In the genomic region with DNA sequence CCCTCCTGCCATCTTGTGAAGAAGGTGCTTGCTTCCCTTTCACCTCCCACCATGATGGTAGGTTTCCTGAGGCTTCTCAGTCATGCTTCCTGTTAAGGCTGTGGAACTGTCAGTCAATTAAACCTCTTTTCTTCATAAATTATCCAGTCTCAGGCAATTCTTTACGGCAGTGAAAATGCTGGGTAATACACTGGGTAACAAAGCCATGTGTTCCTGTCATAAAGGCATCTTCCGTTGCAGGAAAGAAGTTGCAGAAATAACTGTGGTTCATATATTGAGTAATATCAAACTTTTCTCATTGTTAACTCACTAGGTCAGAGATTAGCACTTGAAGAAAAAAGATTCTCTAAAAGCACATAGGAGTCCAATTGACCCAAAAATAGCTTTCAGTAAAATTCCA, we compare ENCODE assay signal across 18 cellular contexts.
"Had no signal": no experiment of that assay in that cellular context is flagged by ENCODE, and none has a peak within 500 bp of the region (broad histone marks: within the 10 kb centered on the region; RNA-seq: fewer than 3 reads in every experiment).

No MANE protein-coding gene starts in this region.

- DNase-seq: colonic mucosa; dermis blood vessel endothelial cell; esophagus squamous epithelium; foreskin keratinocyte; immature natural killer cell; left lung; mesenchymal stem cell; midbrain; nucleus accumbens; ovary; stimulated activated CD4-positive, alpha-beta T cell treated with anti-CD3 and anti-CD28 coated beads, Interleukin-4, amount 100 ng/mL, for 1 hour; stimulated activated CD8-positive, alpha-beta memory T cell treated with anti-CD3 and anti-CD28 coated beads, Interleukin-4, amount 100 ng/mL, for 48 hours; stimulated activated naive CD8-positive, alpha-beta T cell treated with anti-CD3 and anti-CD28 coated beads, Interleukin-15, Interleukin-2, amounts not matched to agents 100 U/mL and 50 U/mL, for 24 hours; tibial artery; upper lobe of left lung had no signal

- H3K4me1 Mint-ChIP-seq: immature natural killer cell; neural progenitor cell; stimulated activated effector memory CD8-positive, alpha-beta T cell treated with anti-CD3 and anti-CD28 coated beads, Interleukin-12 subunit alpha, Interleukin-12 subunit beta, amount 100 ng/mL, for 72 hours had no signal

- H3K36me3 Mint-ChIP-seq: natural killer cell treated with Interleukin-12 subunit alpha and Interleukin-12 subunit beta and Interleukin-15 and Interleukin-18, amount 100 ng/mL, for 72 hours; neural progenitor cell; stimulated activated effector memory CD8-positive, alpha-beta T cell treated with anti-CD3 and anti-CD28 coated beads, Interleukin-12 subunit alpha, Interleukin-12 subunit beta, amount 100 ng/mL, for 72 hours had no signal

- H3K9me3 Mint-ChIP-seq: stimulated activated effector memory CD8-positive, alpha-beta T cell treated with anti-CD3 and anti-CD28 coated beads, Interleukin-12 subunit alpha, Interleukin-12 subunit beta, amount 100 ng/mL, for 72 hours had no signal

- H3K4me3 Mint-ChIP-seq: immature natural killer cell; natural killer cell treated with Interleukin-12 subunit alpha and Interleukin-12 subunit beta and Interleukin-15 and Interleukin-18, amount 100 ng/mL, for 72 hours; neural progenitor cell; stimulated activated effector memory CD8-positive, alpha-beta T cell treated with anti-CD3 and anti-CD28 coated beads, Interleukin-12 subunit alpha, Interleukin-12 subunit beta, amount 100 ng/mL, for 72 hours had no signal

- ATAC-seq: foreskin keratinocyte; left lung; natural killer cell treated with Interleukin-12 subunit alpha and Interleukin-12 subunit beta and Interleukin-15 and Interleukin-18, amount 100 ng/mL, for 72 hours; stimulated activated effector memory CD8-positive, alpha-beta T cell treated with anti-CD3 and anti-CD28 coated beads, Interleukin-12 subunit alpha, Interleukin-12 subunit beta, amount 100 ng/mL, for 72 hours; stimulated activated naive CD8-positive, alpha-beta T cell treated with anti-CD3 and anti-CD28 coated beads, Interleukin-15, Interleukin-2, amounts not matched to agents 100 U/mL and 50 U/mL, for 24 hours had no signal

- H3K27ac Mint-ChIP-seq: immature natural killer cell; natural killer cell treated with Interleukin-12 subunit alpha and Interleukin-12 subunit beta and Interleukin-15 and Interleukin-18, amount 100 ng/mL, for 72 hours; neural progenitor cell; stimulated activated effector memory CD8-positive, alpha-beta T cell treated with anti-CD3 and anti-CD28 coated beads, Interleukin-12 subunit alpha, Interleukin-12 subunit beta, amount 100 ng/mL, for 72 hours had no signal

- H3K27me3 Mint-ChIP-seq: natural killer cell treated with Interleukin-12 subunit alpha and Interleukin-12 subunit beta and Interleukin-15 and Interleukin-18, amount 100 ng/mL, for 72 hours had no signal
